In genomic region chr2:85707304-85707703, GRCh38 we compare ENCODE assay signal across 8 cellular contexts. TPM values are rescaled to one million over a fixed set of nuclear protein-coding genes. Genes with fewer than 3 reads are reported as not detected.
DNase-seq lines count a peak whose midpoint lies in the region; ATAC-seq and TF ChIP-seq lines count a peak whose summit lies in the region.

No MANE protein-coding gene starts in this region.

- H3K36me3 ChIP-seq in neuronal stem cell (replicated peaks in 1 of 2; ENCODE audit: control insufficient read depth in 2 of 2, insufficient read depth in 2 of 2, low read length in 2 of 2) (no peaks in the 10 kb centered on the region), upper lobe of right lung (no peaks in the 10 kb centered on the region)

- H3K4me1 ChIP-seq in neuronal stem cell (ENCODE audit: control insufficient read depth in 2 of 2, insufficient read depth in 1 of 2, low read depth in 1 of 2, low read length in 2 of 2) (no peaks in the 10 kb centered on the region), upper lobe of right lung (peaks cover 72% of the 10 kb centered on the region)

- no peak overlapping the region for H2BK15ac ChIP-seq in neuronal stem cell (ENCODE audit: low read length)

- H3K4me2 ChIP-seq in neuronal stem cell (ENCODE audit: insufficient read depth, low read length, poor library complexity, severe bottlenecking), result no peak overlapping the region

- in situ Hi-C loops in GM13977 (cut with MboI; ENCODE audit: low pct_unique_long_range_greater_than_20kb, low sequenced_read_pairs, unreplicated experiment), result no loop called here

- no peaks in the 10 kb centered on the region for H3K9me3 ChIP-seq in neuronal stem cell (replicated peaks in 1 of 2; ENCODE audit: control insufficient read depth in 2 of 2, insufficient read depth in 1 of 2, low read depth in 1 of 2, low read length in 2 of 2)
- H3K9me3 ChIP-seq in upper lobe of right lung, result no peaks in the 10 kb centered on the region

- H2BK120ac ChIP-seq in neuronal stem cell (ENCODE audit: low read depth, low read length), result no peak overlapping the region

- no peaks in the 10 kb centered on the region for H3K79me1 ChIP-seq in neuronal stem cell (ENCODE audit: low read depth, low read length)

- H2AFZ ChIP-seq in neuronal stem cell (ENCODE audit: low read length), result peak overlapping the region; percentile 26

- H3K14ac ChIP-seq in neuronal stem cell (ENCODE audit: low read length), result no peak overlapping the region

- no peak overlapping the region for H2BK5ac ChIP-seq in neuronal stem cell (ENCODE audit: low read length)

- H3K27ac ChIP-seq in neuronal stem cell (replicated peaks; ENCODE audit: low read length) (no peak overlapping the region), upper lobe of right lung (peak overlapping the region; percentile 94)

- H2AK5ac ChIP-seq in neuronal stem cell (ENCODE audit: low read depth, low read length), result no peak overlapping the region

- H3K23ac ChIP-seq in neuronal stem cell (ENCODE audit: low read depth, low read length, poor library complexity), result no peak overlapping the region

- intact Hi-C loops in upper lobe of right lung (cut with DNase I), result no loop called here

- H3K4ac ChIP-seq in neuronal stem cell (ENCODE audit: low read length), result no peak overlapping the region

- peaks cover 0 to 49% (median 4%) of the 10 kb centered on the region in 3 experiments for H3K27me3 ChIP-seq in neuronal stem cell (ENCODE audit: control insufficient read depth in 3 of 3, insufficient read depth in 3 of 3, low read depth in 1 of 3, low read length in 3 of 3)
- no peaks in the 10 kb centered on the region for H3K27me3 ChIP-seq in upper lobe of right lung

- no peak overlapping the region for H4K91ac ChIP-seq in neuronal stem cell (ENCODE audit: low read depth, low read length, poor library complexity)

- ATAC-seq in upper lobe of right lung, result peak; percentile 47

- H3K4me3 ChIP-seq in neuronal stem cell (ENCODE audit: low read length in 2 of 2) (no peak overlapping the region), upper lobe of right lung (no peak overlapping the region)

- no peak overlapping the region for H3K9ac ChIP-seq in neuronal stem cell (ENCODE audit: low read depth, low read length, poor library complexity)

- H2BK12ac ChIP-seq in neuronal stem cell (ENCODE audit: low read length), result no peak overlapping the region

- TF ChIP-seq CTCF in GM13977 (IDR thresholded peaks at IDR 0.05; ENCODE audit: extremely low read depth, insufficient read depth, missing control alignments), result peak; percentile 81
- TF ChIP-seq CTCF in upper lobe of right lung (IDR thresholded peaks at IDR 0.05), result peak; percentile 85

- peak; percentile 73 for DNase-seq in AG08396 (ENCODE audit: low spot score)
- peak; percentile 85 for DNase-seq in GM13977 (ENCODE audit: low spot score)
- DNase-seq in HT-29 (ENCODE audit: low spot score), result peak; percentile 94
- DNase-seq in NOMO-1 (lab: John Stamatoyannopoulos, UW; ENCODE audit: unreplicated experiment in 2 of 2), result peak; percentile 69 to 90
- peak; percentile 35 for DNase-seq in activated CD8-positive, alpha-beta memory T cell treated with anti-CD3 and anti-CD28 coated beads, Interleukin-2, amount 50 U/mL, for 24 hours (ENCODE audit: extremely low read depth)
- DNase-seq in fibroblast of gingiva (ENCODE audit: low read depth), result peak; percentile 78
- DNase-seq in neuronal stem cell (ENCODE audit: low spot score), result peak; percentile 69
- DNase-seq in upper lobe of right lung, result no peak

- H3K18ac ChIP-seq in neuronal stem cell (ENCODE audit: low read length), result no peak overlapping the region

- WGBS in neuronal stem cell (ENCODE audit: extremely low coverage in 2 of 2, insufficient read length in 2 of 2, insufficient replicate concordance in 1 of 2), 2 donors, result no CpG with 5 or more reads among the region's 10 CpGs

- H4K8ac ChIP-seq in neuronal stem cell (ENCODE audit: low read depth, low read length), result no peak overlapping the region

RNA-seq across cellular contexts. Expression of gene GNLY, which starts 13.1 kb away (rescaled TPM):
- not detected in 2 replicates for total RNA-seq in HT-29 (2014; rRNA removed; shearing (Covaris generic))
- 0.24 TPM for polyA plus RNA-seq in neuronal stem cell (2013, experiment 1 of 2)
- 0.06 TPM for polyA plus RNA-seq in neuronal stem cell (2013, experiment 2 of 2)
- 18.5 TPM for total RNA-seq in upper lobe of right lung

RNA-seq across cellular contexts. Expression of gene SFTPB, which starts 39.3 kb away (rescaled TPM):
- not detected in 2 replicates for total RNA-seq in HT-29 (2014; rRNA removed; shearing (Covaris generic))
- not detected for polyA plus RNA-seq in neuronal stem cell (2013, experiment 1 of 2)
- polyA plus RNA-seq in neuronal stem cell (2013, experiment 2 of 2), result not detected
- total RNA-seq in upper lobe of right lung, result 14,872 TPM

RNA-seq across cellular contexts. Expression of gene ATOH8, which starts 46.5 kb away (rescaled TPM):
- total RNA-seq in HT-29 (2014; rRNA removed; shearing (Covaris generic)), result 1.0 and 2.3 TPM in 2 replicates
- polyA plus RNA-seq in neuronal stem cell (2013, experiment 1 of 2), result 1.8 TPM
- polyA plus RNA-seq in neuronal stem cell (2013, experiment 2 of 2), result 1.6 TPM
- total RNA-seq in upper lobe of right lung, result 93.6 TPM

Comparison
In these comparisons a context has a peak if more than half of its experiments do, and no peak if none do; other contexts are left out.
1. RNA of gene GNLY, which starts 13.1 kb away (total RNA-seq): 18.5 TPM in upper lobe of right lung (single experiment); not detected in HT-29; every median in the first group is over 10 times any median in the second.
2. RNA of gene SFTPB, which starts 39.3 kb away (total RNA-seq): 14,872 TPM in upper lobe of right lung (single experiment); not detected in HT-29; every median in the first group is over 1,000 times any median in the second.
3. RNA of gene ATOH8, which starts 46.5 kb away (total RNA-seq): 93.6 TPM in upper lobe of right lung (single experiment); 1.0 to 2.3 TPM in HT-29; every median in the first group is over 10 times any median in the second.